Comparison of ENCODE assay signal across 10 cellular contexts in genomic region chr5:168879929-168880328, GRCh38.
DNase-seq lines count a peak whose midpoint lies in the region; ATAC-seq and TF ChIP-seq lines count a peak whose summit lies in the region.
"Had no signal": no experiment of that assay in that cellular context is flagged by ENCODE, and none has a peak within 500 bp of the region (broad histone marks: within the 10 kb centered on the region; RNA-seq: fewer than 3 reads in every experiment).

No MANE protein-coding gene starts in this region.

- ATAC-seq in GM19438 (IDR thresholded peaks at IDR 0.05; ENCODE audit: low read depth, unreplicated experiment) (peak; percentile 97), HG03175 (IDR thresholded peaks at IDR 0.05; ENCODE audit: unreplicated experiment) (peak; percentile 98)
- ATAC-seq: Panc1 had no signal

- intact Hi-C loops in prostate gland (cut with DNase I): no loop called here

- H3K4me1 Mint-ChIP-seq in activated T-cell treated with anti-CD3 and anti-CD28 coated beads, Interleukin-2, amount 50 U/mL, for 24 hours (ENCODE audit: low read depth): no peaks in the 10 kb centered on the region
- H3K4me1 Mint-ChIP-seq: central memory CD8-positive, alpha-beta T cell had no signal

- no peaks in the 10 kb centered on the region for H4K20me1 ChIP-seq in BLaER1

- no peak overlapping the region for H3K27ac Mint-ChIP-seq in activated T-cell treated with anti-CD3 and anti-CD28 coated beads, Interleukin-2, amount 50 U/mL, for 24 hours

- H3K4me2 ChIP-seq in BLaER1: peak overlapping the region; percentile 80

- H3K27me3 ChIP-seq in BLaER1: no peaks in the 10 kb centered on the region
- no peaks in the 10 kb centered on the region for H3K27me3 ChIP-seq in prostate gland (replicated peaks; ENCODE audit: insufficient read depth)

- no peaks in the 10 kb centered on the region for H3K9me3 Mint-ChIP-seq in activated T-cell treated with anti-CD3 and anti-CD28 coated beads, Interleukin-2, amount 50 U/mL, for 24 hours
- H3K9me3 Mint-ChIP-seq: central memory CD8-positive, alpha-beta T cell had no signal

- peak overlapping the region; percentile 75 for H3K27ac ChIP-seq in BLaER1
- H3K27ac ChIP-seq in prostate gland: no peak overlapping the region

- peaks cover 26% of the 10 kb centered on the region for H3K27me3 Mint-ChIP-seq in activated T-cell treated with anti-CD3 and anti-CD28 coated beads, Interleukin-2, amount 50 U/mL, for 24 hours

- TF ChIP-seq CTCF in fibroblast of mammary gland (conservative IDR thresholded peaks at IDR 0.05; ENCODE audit: control insufficient read depth, insufficient read depth, low read depth, low read length) (no peak), prostate gland (IDR thresholded peaks at IDR 0.05) (no peak)

- no peaks in the 10 kb centered on the region for H3K36me3 Mint-ChIP-seq in activated T-cell treated with anti-CD3 and anti-CD28 coated beads, Interleukin-2, amount 50 U/mL, for 24 hours (ENCODE audit: low read depth)

- 34% methylated on average over 8 of the region's 8 CpGs for WGBS in prostate gland

- no peak overlapping the region for H3K4me3 Mint-ChIP-seq in activated T-cell treated with anti-CD3 and anti-CD28 coated beads, Interleukin-2, amount 50 U/mL, for 24 hours
- H3K4me3 Mint-ChIP-seq: central memory CD8-positive, alpha-beta T cell had no signal

- H3K4me3 ChIP-seq in BLaER1 (peak overlapping the region; percentile 19; the same call in 1 of the 2 replicates), fibroblast of mammary gland (ENCODE audit: control insufficient read depth, low read depth, low read length) (no peak overlapping the region), prostate gland (no peak overlapping the region)

- H3K9me3 ChIP-seq in BLaER1 (no peaks in the 10 kb centered on the region), prostate gland (no peaks in the 10 kb centered on the region)

- H3K36me3 ChIP-seq in BLaER1 (no peaks in the 10 kb centered on the region), prostate gland (no peaks in the 10 kb centered on the region)

- H3K4me1 ChIP-seq in BLaER1: peaks cover 72% of the 10 kb centered on the region
- no peaks in the 10 kb centered on the region for H3K4me1 ChIP-seq in prostate gland (replicated peaks)

- peak overlapping the region; percentile 17; the same call in 1 of the 2 replicates for H3K9ac ChIP-seq in BLaER1

- DNase-seq in fibroblast of mammary gland (ENCODE audit: low read depth) (peak; percentile 66), prostate gland (ENCODE audit: low spot score) (no peak), NCI-H446 treated with DMSO at 0.1 percent for 48 hours (lab: John Stamatoyannopoulos, UW) (no peak), erythroblast (lab: John Stamatoyannopoulos, UW) (no peak)
- DNase-seq in activated T-cell treated with anti-CD3 and anti-CD28 coated beads, Interleukin-2, amount 50 U/mL, for 24 hours: no peak

- no peak for TF ChIP-seq POLR2A in prostate gland (IDR thresholded peaks at IDR 0.05)
- no peak for TF ChIP-seq POLR2A in erythroblast (IDR thresholded peaks at IDR 0.05; ENCODE audit: low read length)
